Comparison of ENCODE assay signal across 35 cellular contexts in the genomic region with DNA sequence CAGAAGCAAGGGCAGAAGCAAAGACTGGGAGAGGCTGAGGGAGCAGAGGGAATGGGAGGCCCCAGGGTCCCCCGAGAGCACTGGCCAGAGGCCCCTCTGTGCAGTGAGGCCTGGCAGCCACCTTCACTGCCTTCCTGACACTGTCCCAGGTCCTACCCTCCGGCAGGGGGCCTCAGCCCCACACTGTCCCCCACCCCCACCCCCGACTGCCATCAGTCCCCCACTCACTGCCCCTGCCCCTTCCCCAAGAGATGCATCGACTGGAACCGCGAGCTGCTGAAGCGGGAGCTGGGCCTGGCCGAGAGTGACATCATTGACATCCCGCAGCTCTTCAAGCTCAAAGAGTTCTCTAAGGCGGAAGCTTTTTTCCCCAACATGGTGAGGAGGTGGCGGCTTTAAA. TPM values are rescaled to one million over a fixed set of nuclear protein-coding genes. Genes with fewer than 3 reads are reported as not detected.
"Had no signal": no experiment of that assay in that cellular context is flagged by ENCODE, and none has a peak within 500 bp of the region (broad histone marks: within the 10 kb centered on the region; RNA-seq: fewer than 3 reads in every experiment).

No MANE protein-coding gene starts in this region.

- H3K36me3 ChIP-seq: breast epithelium, colonic mucosa, esophagus muscularis mucosa, sigmoid colon, stomach, suprapubic skin, tibial nerve had no signal

- ATAC-seq: activated T-cell treated with anti-CD3 and anti-CD28 coated beads, Interleukin-2, amount 50 U/mL, for 72 hours; effector memory CD8-positive, alpha-beta T cell; stimulated activated memory B cell treated with anti-CD40 and anti-IgM and Interleukin-4, amounts not matched to agents 10 μg/mL and 1 μg/mL and 100 μg/mL, for 72 hours had no signal

- H3K36me3 Mint-ChIP-seq: memory B cell; stimulated activated memory B cell treated with anti-CD40 and anti-IgM and Interleukin-4, amounts not matched to agents 10 μg/mL and 1 μg/mL and 100 μg/mL, for 72 hours had no signal

- H3K27me3 ChIP-seq: breast epithelium, colonic mucosa had no signal

- H3K4me3 Mint-ChIP-seq: activated naive CD4-positive, alpha-beta T cell treated with anti-CD3 and anti-CD28 coated beads for 36 hours; activated naive CD8-positive, alpha-beta T cell treated with anti-CD3 and anti-CD28 coated beads, Interleukin-2, amount 10 ng/mL, durations not matched to agents 7 days and 5 days; activated T-cell treated with anti-CD3 and anti-CD28 coated beads, Interleukin-2, amount 50 U/mL, for 72 hours; effector memory CD8-positive, alpha-beta T cell; memory B cell; stimulated activated memory B cell treated with anti-CD40 and anti-IgM and Interleukin-4, amounts not matched to agents 10 μg/mL and 1 μg/mL and 100 μg/mL, for 72 hours had no signal

- H3K27ac Mint-ChIP-seq: activated naive CD4-positive, alpha-beta T cell treated with anti-CD3 and anti-CD28 coated beads for 36 hours; activated naive CD8-positive, alpha-beta T cell treated with anti-CD3 and anti-CD28 coated beads, Interleukin-2, amount 10 ng/mL, durations not matched to agents 7 days and 5 days; activated T-cell treated with anti-CD3 and anti-CD28 coated beads, Interleukin-2, amount 50 U/mL, for 72 hours; effector memory CD8-positive, alpha-beta T cell; memory B cell; stimulated activated memory B cell treated with anti-CD40 and anti-IgM and Interleukin-4, amounts not matched to agents 10 μg/mL and 1 μg/mL and 100 μg/mL, for 72 hours had no signal

- DNase-seq: activated CD4-positive, alpha-beta T cell treated with anti-CD3 and anti-CD28 coated beads for 1 hour; activated CD4-positive, alpha-beta T cell treated with anti-CD3 and anti-CD28 coated beads, Interleukin-2, amount 50 U/mL, for 4 hours; activated CD8-positive, alpha-beta memory T cell treated with anti-CD3 and anti-CD28 coated beads, Interleukin-2, amount 50 U/mL, for 48 hours; activated effector memory CD4-positive, alpha-beta T cell treated with Interleukin-2 at 50 U/mL for 16 hours; activated naive CD4-positive, alpha-beta T cell treated with anti-CD3 and anti-CD28 coated beads for 36 hours; activated naive CD8-positive, alpha-beta T cell treated with anti-CD3 and anti-CD28 coated beads, Interleukin-2, amount 10 ng/mL, durations not matched to agents 7 days and 5 days; activated T-cell treated with anti-CD3 and anti-CD28 coated beads, Interleukin-2, amount 50 U/mL, for 72 hours; amniotic stem cell; colonic mucosa; dorsolateral prefrontal cortex; effector memory CD8-positive, alpha-beta T cell; glutamatergic neuron; hippocampal formation; sigmoid colon; stimulated activated CD4-positive, alpha-beta T cell treated with anti-CD3 and anti-CD28 coated beads, Interleukin-15, amount 100 ng/mL, for 24 hours; stomach had no signal

- H3K9me3 ChIP-seq: breast epithelium, colonic mucosa, sigmoid colon, stomach, suprapubic skin had no signal

- H3K4me3 ChIP-seq: breast epithelium, colonic mucosa, dorsolateral prefrontal cortex, esophagus muscularis mucosa, sigmoid colon, smooth muscle cell, stomach, suprapubic skin, tibial nerve had no signal

- H3K9me3 Mint-ChIP-seq: activated naive CD4-positive, alpha-beta T cell treated with anti-CD3 and anti-CD28 coated beads for 36 hours; activated naive CD8-positive, alpha-beta T cell treated with anti-CD3 and anti-CD28 coated beads, Interleukin-2, amount 10 ng/mL, durations not matched to agents 7 days and 5 days; activated T-cell treated with anti-CD3 and anti-CD28 coated beads, Interleukin-2, amount 50 U/mL, for 72 hours; effector memory CD8-positive, alpha-beta T cell; memory B cell; stimulated activated memory B cell treated with anti-CD40 and anti-IgM and Interleukin-4, amounts not matched to agents 10 μg/mL and 1 μg/mL and 100 μg/mL, for 72 hours had no signal

- H3K4me1 ChIP-seq: breast epithelium, colonic mucosa, esophagus muscularis mucosa, sigmoid colon, stomach, suprapubic skin, tibial nerve had no signal

- H3K4me2 ChIP-seq: smooth muscle cell had no signal

- H3K27ac ChIP-seq: breast epithelium, colonic mucosa, dorsolateral prefrontal cortex, esophagus muscularis mucosa, sigmoid colon, stomach, suprapubic skin, tibial nerve, VCaP had no signal

RNA-seq across cellular contexts. Expression of a gene that starts 13.0 kb away (rescaled TPM):
- total RNA-seq: activated CD8-positive, alpha-beta memory T cell treated with anti-CD3 and anti-CD28 coated beads for 36 hours; activated naive CD4-positive, alpha-beta T cell treated with anti-CD3 and anti-CD28 coated beads for 36 hours; activated naive CD8-positive, alpha-beta T cell treated with anti-CD3 and anti-CD28 coated beads, Interleukin-2, amount 10 ng/mL, durations not matched to agents 7 days and 5 days; activated T-cell treated with anti-CD3 and anti-CD28 coated beads, Interleukin-2, amount 50 U/mL, for 72 hours; breast epithelium; colonic mucosa; dorsolateral prefrontal cortex; esophagus muscularis mucosa; frontal cortex; lower leg skin; mononuclear cell; myocyte; osteoblast; posterior vena cava; renal cortical epithelial cell; sigmoid colon; smooth muscle cell; stomach; suprapubic skin; T-helper 2 cell treated with Interferon-gamma antibody and Interleukin-4, amounts not matched to agents 100 ng/mL and 5 ng/mL, for 36 hours; tibial nerve; urinary bladder had no signal
- polyA plus RNA-seq: neural cell, sigmoid colon, smooth muscle cell, stomach, urinary bladder had no signal

RNA-seq across cellular contexts. Expression of a gene that starts 51.0 kb away (rescaled TPM):
- total RNA-seq: colonic mucosa; myocyte; osteoblast; renal cortical epithelial cell; sigmoid colon; smooth muscle cell; T-helper 2 cell treated with Interferon-gamma antibody and Interleukin-4, amounts not matched to agents 100 ng/mL and 5 ng/mL, for 36 hours; tibial nerve; urinary bladder had no signal
- polyA plus RNA-seq: neural cell, smooth muscle cell had no signal
